In genomic region chr4:153205028-153205648, GRCh38 we compare ENCODE assay signal across 1 cellular context.
TF ChIP-seq lines count a peak whose summit lies in the region.

No MANE protein-coding gene starts in this region.

TF ChIP-seq in HEK293, 187 proteins besides CTCF, POLR2A, EP300 and RAD21 (continued from another document and continues in another):
- TF ChIP-seq TSHZ1 (tag by site-specific recombination; IDR thresholded peaks at IDR 0.05; ENCODE audit: borderline replicate concordance) (no peak), ZNF391 (tag by site-specific recombination; IDR thresholded peaks at IDR 0.05; ENCODE audit: borderline replicate concordance, low read depth) (no peak), ZNF169 (tag by site-specific recombination; IDR thresholded peaks at IDR 0.05) (no peak), ZBTB1 (tag by site-specific recombination; IDR thresholded peaks at IDR 0.05) (no peak), GLI4 (tag by site-specific recombination; IDR thresholded peaks at IDR 0.05) (no peak), KLF9 (tag by site-specific recombination; IDR thresholded peaks at IDR 0.05; ENCODE audit: low read depth) (no peak), ZFP69B (tag by site-specific recombination; IDR thresholded peaks at IDR 0.05) (no peak), FEZF1 (tag by site-specific recombination; IDR thresholded peaks at IDR 0.05) (peak; percentile 67), ZNF610 (tag by site-specific recombination; IDR thresholded peaks at IDR 0.05; ENCODE audit: borderline replicate concordance) (no peak), ZNF37A (tag by site-specific recombination; IDR thresholded peaks at IDR 0.05) (no peak), ZNF544 (tag by site-specific recombination; IDR thresholded peaks at IDR 0.05) (no peak), ZXDB (tag by site-specific recombination; IDR thresholded peaks at IDR 0.05) (no peak), ZNF10 (tag by site-specific recombination; IDR thresholded peaks at IDR 0.05) (no peak), ZNF140 (tag by site-specific recombination; IDR thresholded peaks at IDR 0.05) (no peak), ZNF416 (tag by site-specific recombination; IDR thresholded peaks at IDR 0.05) (no peak), ZSCAN5A (tag by site-specific recombination; IDR thresholded peaks at IDR 0.05) (no peak), ZNF449 (tag by site-specific recombination; IDR thresholded peaks at IDR 0.05) (no peak), MEIS1 (CRISPR knock-in tag; IDR thresholded peaks at IDR 0.05; ENCODE audit: borderline replicate concordance) (no peak), ZNF132 (tag by site-specific recombination; IDR thresholded peaks at IDR 0.05; ENCODE audit: borderline replicate concordance) (no peak), ZNF785 (tag by site-specific recombination; IDR thresholded peaks at IDR 0.05) (no peak), ZNF23 (tag by site-specific recombination; IDR thresholded peaks at IDR 0.05; ENCODE audit: borderline replicate concordance) (no peak), ZNF571 (tag by site-specific recombination; IDR thresholded peaks at IDR 0.05) (no peak), KLF7 (tag by site-specific recombination; IDR thresholded peaks at IDR 0.05; ENCODE audit: borderline replicate concordance) (no peak), ZBTB20 (tag by site-specific recombination; IDR thresholded peaks at IDR 0.05) (0 out of 2 replicates have a peak, but pooled peaks have one; percentile 19), ZFP3 (tag by site-specific recombination; IDR thresholded peaks at IDR 0.05; ENCODE audit: low read depth) (no peak), ZNF202 (tag by site-specific recombination; IDR thresholded peaks at IDR 0.05; ENCODE audit: borderline replicate concordance) (no peak), YY2 (tag by site-specific recombination; IDR thresholded peaks at IDR 0.05) (no peak), PRDM2 (tag by site-specific recombination; IDR thresholded peaks at IDR 0.05; ENCODE audit: borderline replicate concordance) (no peak), MYNN (tag by site-specific recombination; IDR thresholded peaks at IDR 0.05; ENCODE audit: borderline replicate concordance) (no peak), ZNF211 (tag by site-specific recombination; IDR thresholded peaks at IDR 0.05; ENCODE audit: low read depth) (no peak), ZNF157 (tag by site-specific recombination; IDR thresholded peaks at IDR 0.05) (no peak), ZNF18 (tag by site-specific recombination; IDR thresholded peaks at IDR 0.05) (peak; percentile 56; the same call in 1 of the 2 replicates), ZNF184 (tag by site-specific recombination; IDR thresholded peaks at IDR 0.05) (no peak), ZNF311 (tag by site-specific recombination; IDR thresholded peaks at IDR 0.05; ENCODE audit: borderline replicate concordance) (no peak), HOXD13 (CRISPR knock-in tag; IDR thresholded peaks at IDR 0.05; ENCODE audit: borderline replicate concordance) (peak; percentile 82; the same call in 1 of the 2 replicates), ZBTB8A (tag by site-specific recombination; IDR thresholded peaks at IDR 0.05) (peak; percentile 13; the same call in 1 of the 2 replicates), ZNF350 (tag by site-specific recombination; IDR thresholded peaks at IDR 0.05) (no peak)
- TF ChIP-seq, protein P1, sequence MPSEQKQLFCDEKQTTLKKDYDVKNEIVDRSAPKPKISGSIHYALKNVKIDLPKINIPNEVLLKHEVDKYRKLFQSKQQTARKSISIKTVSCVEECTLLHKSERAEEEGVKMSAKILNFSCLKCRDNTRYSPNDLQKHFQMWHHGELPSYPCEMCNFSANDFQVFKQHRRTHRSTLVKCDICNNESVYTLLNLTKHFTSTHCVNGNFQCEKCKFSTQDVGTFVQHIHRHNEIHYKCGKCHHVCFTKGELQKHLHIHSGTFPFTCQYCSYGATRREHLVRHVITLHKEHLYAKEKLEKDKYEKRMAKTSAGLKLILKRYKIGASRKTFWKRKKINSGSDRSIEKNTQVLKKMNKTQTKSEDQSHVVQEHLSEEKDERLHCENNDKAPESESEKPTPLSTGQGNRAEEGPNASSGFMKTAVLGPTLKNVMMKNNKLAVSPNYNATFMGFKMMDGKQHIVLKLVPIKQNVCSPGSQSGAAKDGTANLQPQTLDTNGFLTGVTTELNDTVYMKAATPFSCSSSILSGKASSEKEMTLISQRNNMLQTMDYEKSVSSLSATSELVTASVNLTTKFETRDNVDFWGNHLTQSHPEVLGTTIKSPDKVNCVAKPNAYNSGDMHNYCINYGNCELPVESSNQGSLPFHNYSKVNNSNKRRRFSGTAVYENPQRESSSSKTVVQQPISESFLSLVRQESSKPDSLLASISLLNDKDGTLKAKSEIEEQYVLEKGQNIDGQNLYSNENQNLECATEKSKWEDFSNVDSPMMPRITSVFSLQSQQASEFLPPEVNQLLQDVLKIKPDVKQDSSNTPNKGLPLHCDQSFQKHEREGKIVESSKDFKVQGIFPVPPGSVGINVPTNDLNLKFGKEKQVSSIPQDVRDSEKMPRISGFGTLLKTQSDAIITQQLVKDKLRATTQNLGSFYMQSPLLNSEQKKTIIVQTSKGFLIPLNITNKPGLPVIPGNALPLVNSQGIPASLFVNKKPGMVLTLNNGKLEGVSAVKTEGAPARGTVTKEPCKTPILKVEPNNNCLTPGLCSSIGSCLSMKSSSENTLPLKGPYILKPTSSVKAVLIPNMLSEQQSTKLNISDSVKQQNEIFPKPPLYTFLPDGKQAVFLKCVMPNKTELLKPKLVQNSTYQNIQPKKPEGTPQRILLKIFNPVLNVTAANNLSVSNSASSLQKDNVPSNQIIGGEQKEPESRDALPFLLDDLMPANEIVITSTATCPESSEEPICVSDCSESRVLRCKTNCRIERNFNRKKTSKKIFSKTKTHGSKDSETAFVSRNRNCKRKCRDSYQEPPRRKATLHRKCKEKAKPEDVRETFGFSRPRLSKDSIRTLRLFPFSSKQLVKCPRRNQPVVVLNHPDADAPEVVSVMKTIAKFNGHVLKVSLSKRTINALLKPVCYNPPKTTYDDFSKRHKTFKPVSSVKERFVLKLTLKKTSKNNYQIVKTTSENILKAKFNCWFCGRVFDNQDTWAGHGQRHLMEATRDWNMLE (tag by site-specific recombination; conservative IDR thresholded peaks at IDR 0.05; ENCODE audit: low read depth): no peak
- TF ChIP-seq, protein P2, sequence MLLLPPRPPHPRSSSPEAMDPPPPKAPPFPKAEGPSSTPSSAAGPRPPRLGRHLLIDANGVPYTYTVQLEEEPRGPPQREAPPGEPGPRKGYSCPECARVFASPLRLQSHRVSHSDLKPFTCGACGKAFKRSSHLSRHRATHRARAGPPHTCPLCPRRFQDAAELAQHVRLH (tag by site-specific recombination; IDR thresholded peaks at IDR 0.05): peak; percentile 49; the same call in 1 of the 2 replicates
- TF ChIP-seq, protein P3, sequence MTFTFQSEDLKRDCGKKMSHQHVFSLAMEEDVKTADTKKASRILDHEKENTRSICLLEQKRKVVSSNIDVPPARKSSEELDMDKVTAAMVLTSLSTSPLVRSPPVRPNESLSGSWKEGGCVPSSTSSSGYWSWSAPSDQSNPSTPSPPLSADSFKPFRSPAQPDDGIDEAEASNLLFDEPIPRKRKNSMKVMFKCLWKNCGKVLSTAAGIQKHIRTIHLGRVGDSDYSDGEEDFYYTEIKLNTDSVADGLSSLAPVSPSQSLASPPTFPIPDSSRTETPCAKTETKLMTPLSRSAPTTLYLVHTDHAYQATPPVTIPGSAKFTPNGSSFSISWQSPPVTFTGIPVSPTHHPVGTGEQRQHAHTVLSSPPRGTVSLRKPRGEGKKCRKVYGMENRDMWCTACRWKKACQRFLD (tag by site-specific recombination; IDR thresholded peaks at IDR 0.05): no peak
